8 cellular contexts compared by ENCODE assay signal in the genomic region with DNA sequence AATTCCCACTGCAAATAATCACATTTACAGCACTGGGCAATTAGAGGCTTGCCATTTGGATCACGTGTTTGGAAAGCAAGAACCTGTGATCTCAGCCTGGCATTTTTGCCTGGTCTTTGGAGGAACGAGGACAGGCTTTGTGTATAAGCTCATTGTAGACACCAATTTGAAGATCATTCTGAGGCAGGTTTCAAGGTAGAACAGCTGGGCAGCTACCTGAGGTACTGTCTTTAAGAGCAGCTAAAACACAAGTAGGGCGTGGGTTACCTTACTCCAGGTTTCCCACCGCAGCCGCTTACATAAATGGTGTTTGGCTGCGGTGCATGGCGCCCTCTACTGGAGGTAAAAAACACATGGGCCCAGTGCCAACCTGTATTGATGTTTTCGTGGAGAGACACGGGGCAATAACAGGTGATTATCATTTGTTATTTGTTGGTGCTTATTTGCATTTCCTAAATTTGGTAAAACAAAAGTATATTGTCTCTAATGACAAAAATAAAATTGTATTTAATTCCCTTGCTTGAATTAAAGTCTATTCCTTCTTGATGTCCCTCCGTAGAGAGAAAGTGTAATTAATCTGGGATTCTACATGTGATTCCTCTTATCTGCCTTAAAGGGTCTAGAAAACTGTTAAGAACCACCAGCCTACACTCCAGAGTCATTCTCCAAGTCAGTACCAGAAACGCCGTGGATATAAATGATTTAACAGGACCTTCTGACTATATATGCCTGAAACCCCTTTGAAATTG.
DNase-seq lines count a peak whose midpoint lies in the region; ATAC-seq, FAIRE-seq and TF ChIP-seq lines count a peak whose summit lies in the region.

No MANE protein-coding gene starts in this region.

- peak; percentile 89 to 94 for ATAC-seq in naive thymus-derived CD8-positive, alpha-beta T cell
- ATAC-seq in HG03439 (IDR thresholded peaks at IDR 0.05; ENCODE audit: unreplicated experiment): no peak

- WGBS in esophagus muscularis mucosa: 22% methylated on average over 12 of the region's 12 CpGs

- peaks cover 0 to 10% (median 5%) of the 10 kb centered on the region in 4 donors for H3K9me3 ChIP-seq in esophagus muscularis mucosa

- no peaks in the 10 kb centered on the region for H3K36me3 ChIP-seq in esophagus muscularis mucosa

- TF ChIP-seq POLR2A in esophagus muscularis mucosa (IDR thresholded peaks at IDR 0.05; ENCODE audit: low read depth): no peak

- H3K4me3 Mint-ChIP-seq in naive thymus-derived CD8-positive, alpha-beta T cell: no peak overlapping the region

- peak; percentile 75 for DNase-seq in D341Med (ENCODE audit: low spot score)
- peak; percentile 44 for DNase-seq in HTR-8/SVneo (ENCODE audit: insufficient read length, low spot score)
- peak; percentile 11 for DNase-seq in NOMO-1 treated with dmso at 0.1 percent for 144 hours (lab: John Stamatoyannopoulos, UW; ENCODE audit: unreplicated experiment)
- peak; percentile 83 for DNase-seq in activated CD8-positive, alpha-beta memory T cell treated with anti-CD3 and anti-CD28 coated beads, Interleukin-2, amount 50 U/mL, for 48 hours
- peak; percentile 97 for DNase-seq in esophagus muscularis mucosa (ENCODE audit: extremely low spot score)
- peak; percentile 49 to 83 (median 64) for DNase-seq in naive thymus-derived CD8-positive, alpha-beta T cell
- peak; percentile 42 to 43 for DNase-seq in stimulated activated CD8-positive, alpha-beta memory T cell treated with anti-CD3 and anti-CD28 coated beads, Interleukin-7, amount 100 ng/mL, for 4 hours (ENCODE audit: low read depth in 2 of 2)

- peaks cover 0 to 6% (median 0%) of the 10 kb centered on the region in 4 donors for H3K27me3 ChIP-seq in esophagus muscularis mucosa

- peaks cover 0 to 12% (median 4%) of the 10 kb centered on the region in 4 donors for H3K4me1 Mint-ChIP-seq in naive thymus-derived CD8-positive, alpha-beta T cell

- POLR2A ChIA-PET in naive thymus-derived CD8-positive, alpha-beta T cell (lab: Charles Lee): no interaction called here

- FAIRE-seq in HTR-8/SVneo (lab: Jason Lieb, UNC): no peak

- H3K9me3 Mint-ChIP-seq in naive thymus-derived CD8-positive, alpha-beta T cell: peaks cover 0 to 10% (median 7%) of the 10 kb centered on the region in 9 donors

- H3K27me3 Mint-ChIP-seq in naive thymus-derived CD8-positive, alpha-beta T cell: peaks cover 2 to 7% (median 4%) of the 10 kb centered on the region in 5 donors

- peaks cover 0 to 7% (median 0%) of the 10 kb centered on the region in 3 donors for H3K36me3 Mint-ChIP-seq in naive thymus-derived CD8-positive, alpha-beta T cell

- peak overlapping the region in 3 of 4 donors; percentile 6 to 38 (median 26) for H3K4me3 ChIP-seq in esophagus muscularis mucosa

- no peak overlapping the region for H3K27ac Mint-ChIP-seq in naive thymus-derived CD8-positive, alpha-beta T cell

- no peak overlapping the region for H3K27ac ChIP-seq in esophagus muscularis mucosa (replicated peaks in 1 of 4)

- no peak for TF ChIP-seq EP300 in esophagus muscularis mucosa (IDR thresholded peaks at IDR 0.05)

- peak; percentile 85 to 90 (median 89) for TF ChIP-seq CTCF in esophagus muscularis mucosa (IDR thresholded peaks at IDR 0.05)

- intact Hi-C loops in esophagus muscularis mucosa (cut with DNase I): loop anchor here (2.0 to 10.0 kb wide), 4 partner anchors 146 to 386 kb away; no protein-coding TSS in a partner anchor

- H3K4me1 ChIP-seq in esophagus muscularis mucosa: peaks cover 8 to 14% (median 9%) of the 10 kb centered on the region in 4 donors

Comparison
In these comparisons a context has a peak if more than half of its experiments do, and no peak if none do; other contexts are left out.
1. DNase-seq: peak in every context shown above with its lines; median percentile 97 in esophagus muscularis mucosa; 83 in activated CD8-positive, alpha-beta memory T cell treated with anti-CD3 and anti-CD28 coated beads, Interleukin-2, amount 50 U/mL, for 48 hours; 75 in D341Med; 64 in naive thymus-derived CD8-positive, alpha-beta T cell; 44 in HTR-8/SVneo; 42 in stimulated activated CD8-positive, alpha-beta memory T cell treated with anti-CD3 and anti-CD28 coated beads, Interleukin-7, amount 100 ng/mL, for 4 hours; 11 in NOMO-1 treated with dmso at 0.1 percent for 144 hours.